In genomic region chr2:75800456-75800855, GRCh38 we compare ENCODE assay signal across 14 cellular contexts.
A peak's percentile ranks its signal among the peaks of the same experiment; 100 is the strongest.
DNase-seq lines count a peak whose midpoint lies in the region; ATAC-seq and TF ChIP-seq lines count a peak whose summit lies in the region.
"Had no signal": no experiment of that assay in that cellular context is flagged by ENCODE, and none has a peak within 500 bp of the region (broad histone marks: within the 10 kb centered on the region; RNA-seq: fewer than 3 reads in every experiment).

No MANE protein-coding gene starts in this region.

- H3K27me3 Mint-ChIP-seq in CD14-positive monocyte (ENCODE audit: low read depth in 3 of 3): no peaks in the 10 kb centered on the region
- H3K27me3 Mint-ChIP-seq: activated naive CD8-positive, alpha-beta T cell treated with anti-CD3 and anti-CD28 coated beads, Interleukin-2, amount 10 ng/mL, durations not matched to agents 7 days and 5 days; IgD-negative memory B cell had no signal

- no peak overlapping the region for H3K27ac Mint-ChIP-seq in CD14-positive monocyte
- H3K27ac Mint-ChIP-seq: activated naive CD8-positive, alpha-beta T cell treated with anti-CD3 and anti-CD28 coated beads, Interleukin-2, amount 10 ng/mL, durations not matched to agents 7 days and 5 days; IgD-negative memory B cell had no signal

- TF ChIP-seq CTCF in CD14-positive monocyte (IDR thresholded peaks at IDR 0.05): no peak

- H3K9me3 Mint-ChIP-seq in CD14-positive monocyte: peaks cover 0 to 4% (median 0%) of the 10 kb centered on the region in 7 donors
- H3K9me3 Mint-ChIP-seq: activated naive CD8-positive, alpha-beta T cell treated with anti-CD3 and anti-CD28 coated beads, Interleukin-2, amount 10 ng/mL, durations not matched to agents 7 days and 5 days; IgD-negative memory B cell had no signal

- DNase-seq in CD14-positive monocyte (ENCODE audit: low spot score): no peak
- no peak for DNase-seq in GM19238 (ENCODE audit: insufficient read length, low spot score)
- no peak for DNase-seq in NCI-H2081 treated with DMSO at 0.1 percent for 48 hours (lab: John Stamatoyannopoulos, UW)
- DNase-seq in activated CD8-positive, alpha-beta memory T cell treated with anti-CD3 and anti-CD28 coated beads for 24 hours: no peak
- DNase-seq: activated naive CD8-positive, alpha-beta T cell treated with anti-CD3 and anti-CD28 coated beads, Interleukin-2, amount 10 ng/mL, durations not matched to agents 7 days and 5 days; DND-41; islet precursor cell; NCI-H2081; transverse colon had no signal

- H3K4me3 Mint-ChIP-seq in CD14-positive monocyte: no peak overlapping the region
- H3K4me3 Mint-ChIP-seq: activated naive CD8-positive, alpha-beta T cell treated with anti-CD3 and anti-CD28 coated beads, Interleukin-2, amount 10 ng/mL, durations not matched to agents 7 days and 5 days; IgD-negative memory B cell had no signal

- ATAC-seq in GM18498 (IDR thresholded peaks at IDR 0.05; ENCODE audit: unreplicated experiment): peak; percentile 76
- peak; percentile 48 for ATAC-seq in GM19438 (IDR thresholded peaks at IDR 0.05; ENCODE audit: low read depth, unreplicated experiment)
- peak; percentile 68 for ATAC-seq in HG02678 (IDR thresholded peaks at IDR 0.05; ENCODE audit: unreplicated experiment)
- peak; percentile 83 for ATAC-seq in HG03432 (IDR thresholded peaks at IDR 0.05; ENCODE audit: unreplicated experiment)

- H3K36me3 Mint-ChIP-seq in CD14-positive monocyte: no peaks in the 10 kb centered on the region
- H3K36me3 Mint-ChIP-seq: activated naive CD8-positive, alpha-beta T cell treated with anti-CD3 and anti-CD28 coated beads, Interleukin-2, amount 10 ng/mL, durations not matched to agents 7 days and 5 days; IgD-negative memory B cell had no signal

- intact Hi-C loops in CD14-positive monocyte (cut with micrococcal nuclease): no loop called here

- no peaks in the 10 kb centered on the region for H3K4me1 Mint-ChIP-seq in CD14-positive monocyte
- H3K4me1 Mint-ChIP-seq: activated naive CD8-positive, alpha-beta T cell treated with anti-CD3 and anti-CD28 coated beads, Interleukin-2, amount 10 ng/mL, durations not matched to agents 7 days and 5 days; IgD-negative memory B cell had no signal
